ENCODE assay signal across 18 cellular contexts in the genomic region with DNA sequence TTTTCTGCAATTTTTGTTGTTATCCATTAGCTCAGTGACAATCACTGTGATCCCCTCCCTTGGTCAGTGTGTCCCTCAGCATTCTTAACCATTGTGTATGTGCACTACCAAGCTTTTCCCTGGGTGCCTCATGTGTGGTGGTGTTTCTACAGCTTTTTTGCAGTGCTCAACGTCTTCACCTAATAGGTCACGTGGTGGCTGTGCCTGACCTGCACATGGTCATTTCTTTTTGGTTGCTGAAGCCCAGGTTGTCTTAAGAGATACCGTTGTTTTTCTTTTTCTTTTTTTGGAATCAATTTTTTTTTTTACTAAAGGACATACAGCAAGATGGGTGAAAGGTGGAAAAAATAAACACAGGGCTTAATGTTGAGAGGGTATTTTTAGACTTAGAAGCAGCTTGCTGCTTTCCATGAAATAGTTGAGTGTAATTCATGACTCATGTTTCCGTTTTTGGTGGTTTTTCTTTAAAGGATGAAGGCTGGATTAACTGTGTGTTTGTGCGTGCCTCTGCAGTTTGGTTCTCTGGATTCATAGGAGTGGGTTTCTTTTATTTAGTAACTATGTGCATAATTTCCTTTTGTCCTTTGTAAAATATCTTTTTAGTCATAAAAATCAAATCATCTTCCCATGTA. TPM values are rescaled to one million over a fixed set of nuclear protein-coding genes. Genes with fewer than 3 reads are reported as not detected.
DNase-seq lines count a peak whose midpoint lies in the region; ATAC-seq, FAIRE-seq and TF ChIP-seq lines count a peak whose summit lies in the region.
"Had no signal": no experiment of that assay in that cellular context is flagged by ENCODE, and none has a peak within 500 bp of the region (broad histone marks: within the 10 kb centered on the region; RNA-seq: fewer than 3 reads in every experiment).

No MANE protein-coding gene starts in this region.

- H3K27me3 Mint-ChIP-seq in astrocyte (ENCODE audit: low read depth, unreplicated experiment): no peaks in the 10 kb centered on the region
- H3K27me3 Mint-ChIP-seq in activated CD8-positive, alpha-beta T cell treated with anti-CD3 and anti-CD28 coated beads, Interleukin-2, amount 10 ng/mL, durations not matched to agents 7 days and 5 days (ENCODE audit: low read depth): no peaks in the 10 kb centered on the region
- H3K27me3 Mint-ChIP-seq: T-helper 17 cell had no signal

- no peak overlapping the region for H3K27ac ChIP-seq in astrocyte (ENCODE audit: low read depth, low read length)
- no peak overlapping the region for H3K27ac ChIP-seq in brain microvascular endothelial cell
- H3K27ac ChIP-seq: body of pancreas, suprapubic skin had no signal

- no peaks in the 10 kb centered on the region for H3K9me3 Mint-ChIP-seq in astrocyte (ENCODE audit: unreplicated experiment)
- no peaks in the 10 kb centered on the region for H3K9me3 Mint-ChIP-seq in activated CD8-positive, alpha-beta T cell treated with anti-CD3 and anti-CD28 coated beads, Interleukin-2, amount 10 ng/mL, durations not matched to agents 7 days and 5 days (ENCODE audit: insufficient read depth)

- no peak overlapping the region for H3K4me3 ChIP-seq in astrocyte (ENCODE audit: insufficient read depth, low read depth, low read length)
- H3K4me3 ChIP-seq in brain microvascular endothelial cell (ENCODE audit: low read depth, low read length): no peak overlapping the region
- H3K4me3 ChIP-seq: body of pancreas, MG63, suprapubic skin had no signal

- H3K27me3 ChIP-seq in astrocyte (ENCODE audit: insufficient read depth, low read length) (no peaks in the 10 kb centered on the region), brain microvascular endothelial cell (replicated peaks) (no peaks in the 10 kb centered on the region)
- H3K27me3 ChIP-seq: body of pancreas, dorsolateral prefrontal cortex, suprapubic skin had no signal

- no peaks in the 10 kb centered on the region for H4K20me1 ChIP-seq in astrocyte (ENCODE audit: insufficient read depth, low read length)

- peaks cover 5% of the 10 kb centered on the region for H3K4me1 ChIP-seq in astrocyte (ENCODE audit: insufficient read depth, low read length)
- H3K4me1 ChIP-seq: BE2C, body of pancreas, suprapubic skin had no signal

- CTCF ChIA-PET in activated CD8-positive, alpha-beta T cell treated with anti-CD3 and anti-CD28 coated beads, Interleukin-2, amount 10 ng/mL, durations not matched to agents 7 days and 5 days (lab: Charles Lee): no interaction called here

- H3K4me2 ChIP-seq in astrocyte (ENCODE audit: low read length): peak overlapping the region; percentile 45

- H3K36me3 ChIP-seq in astrocyte (ENCODE audit: insufficient read depth, low read length): no peaks in the 10 kb centered on the region
- H3K36me3 ChIP-seq in brain microvascular endothelial cell (replicated peaks): no peaks in the 10 kb centered on the region
- H3K36me3 ChIP-seq: BE2C, MG63, suprapubic skin had no signal

- TF ChIP-seq CTCF in astrocyte (IDR thresholded peaks at IDR 0.05; ENCODE audit: insufficient read depth, low read depth, low read length) (no peak), brain microvascular endothelial cell (IDR thresholded peaks at IDR 0.05; ENCODE audit: low read depth, low read length, missing control alignments) (no peak)

- H3K79me2 ChIP-seq in astrocyte (ENCODE audit: insufficient read depth, low read length): no peaks in the 10 kb centered on the region

- POLR2A ChIA-PET in activated CD8-positive, alpha-beta T cell treated with anti-CD3 and anti-CD28 coated beads, Interleukin-2, amount 10 ng/mL, durations not matched to agents 7 days and 5 days (lab: Charles Lee): no interaction called here

- no peak overlapping the region for H3K27ac Mint-ChIP-seq in astrocyte (ENCODE audit: unreplicated experiment)
- no peak overlapping the region for H3K27ac Mint-ChIP-seq in activated CD8-positive, alpha-beta T cell treated with anti-CD3 and anti-CD28 coated beads, Interleukin-2, amount 10 ng/mL, durations not matched to agents 7 days and 5 days
- H3K27ac Mint-ChIP-seq: naive thymus-derived CD8-positive, alpha-beta T cell; T-helper 17 cell had no signal

- peaks cover 9% of the 10 kb centered on the region for H3K4me1 Mint-ChIP-seq in astrocyte (ENCODE audit: low read depth, unreplicated experiment)
- no peaks in the 10 kb centered on the region for H3K4me1 Mint-ChIP-seq in activated CD8-positive, alpha-beta T cell treated with anti-CD3 and anti-CD28 coated beads, Interleukin-2, amount 10 ng/mL, durations not matched to agents 7 days and 5 days (ENCODE audit: low read depth)
- H3K4me1 Mint-ChIP-seq: naive thymus-derived CD8-positive, alpha-beta T cell; T-helper 17 cell had no signal

- in situ Hi-C loops in brain microvascular endothelial cell (cut with HindIII; ENCODE audit: low pct_ligation_motif_present, low sequenced_read_pairs): no loop called here

- H3K36me3 Mint-ChIP-seq in astrocyte (ENCODE audit: low read depth, unreplicated experiment): no peaks in the 10 kb centered on the region
- no peaks in the 10 kb centered on the region for H3K36me3 Mint-ChIP-seq in activated CD8-positive, alpha-beta T cell treated with anti-CD3 and anti-CD28 coated beads, Interleukin-2, amount 10 ng/mL, durations not matched to agents 7 days and 5 days (ENCODE audit: low read depth)
- H3K36me3 Mint-ChIP-seq: naive thymus-derived CD8-positive, alpha-beta T cell had no signal

- no peak overlapping the region for H3K9ac ChIP-seq in astrocyte (ENCODE audit: low read length)

- peak; percentile 30 for DNase-seq in EL
- peak; percentile 49 for DNase-seq in LHCN-M2 (ENCODE audit: low read depth)
- DNase-seq in astrocyte (ENCODE audit: low read depth): peak; percentile 59
- peak; percentile 35 for DNase-seq in kidney tubule cell (ENCODE audit: low spot score)
- DNase-seq in NK-92 treated with Interleukin-12 subunit alpha and Interleukin-12 subunit beta, amount 100 ng/mL, for 24 hours (lab: John Stamatoyannopoulos, UW): no peak
- no peak for DNase-seq in activated CD8-positive, alpha-beta T cell treated with anti-CD3 and anti-CD28 coated beads, Interleukin-2, amount 10 ng/mL, durations not matched to agents 7 days and 5 days
- DNase-seq in brain microvascular endothelial cell: no peak
- DNase-seq: activated CD4-positive, alpha-beta T cell treated with anti-CD3 and anti-CD28 coated beads for 1 hour; activated naive CD4-positive, alpha-beta T cell; BE2C; body of pancreas; dorsolateral prefrontal cortex; MG63; naive thymus-derived CD8-positive, alpha-beta T cell; T-helper 17 cell had no signal

- H2AFZ ChIP-seq in astrocyte (ENCODE audit: low read depth, low read length): no peak overlapping the region

- FAIRE-seq in astrocyte (lab: Jason Lieb, UNC): no peak

- ATAC-seq in HG02885 (IDR thresholded peaks at IDR 0.05; ENCODE audit: poor library complexity, unreplicated experiment): no peak
- ATAC-seq in activated CD8-positive, alpha-beta T cell treated with anti-CD3 and anti-CD28 coated beads, Interleukin-2, amount 10 ng/mL, durations not matched to agents 7 days and 5 days: no peak
- ATAC-seq: body of pancreas; naive thymus-derived CD8-positive, alpha-beta T cell; Right ventricle myocardium inferior; T-helper 17 cell had no signal

- H3K4me3 Mint-ChIP-seq in astrocyte (ENCODE audit: unreplicated experiment): no peak overlapping the region
- no peak overlapping the region for H3K4me3 Mint-ChIP-seq in activated CD8-positive, alpha-beta T cell treated with anti-CD3 and anti-CD28 coated beads, Interleukin-2, amount 10 ng/mL, durations not matched to agents 7 days and 5 days
- H3K4me3 Mint-ChIP-seq: naive thymus-derived CD8-positive, alpha-beta T cell; T-helper 17 cell had no signal

- H3K9me3 ChIP-seq in astrocyte (ENCODE audit: insufficient read depth, low read depth, low read length): no peaks in the 10 kb centered on the region
- H3K9me3 ChIP-seq: BE2C, body of pancreas, suprapubic skin had no signal

RNA-seq across cellular contexts. Expression of gene SH3GL2, which starts 22.2 kb away (rescaled TPM):
- total RNA-seq in LHCN-M2 (2014; rRNA removed) (0.19 TPM in 1 of 2 replicates, not detected in the other), astrocyte (0.16 TPM in 1 of 2 replicates, not detected in the other)
- polyA plus RNA-seq in LHCN-M2 (2012): not detected
- total RNA-seq in activated CD8-positive, alpha-beta T cell treated with anti-CD3 and anti-CD28 coated beads, Interleukin-2, amount 10 ng/mL, durations not matched to agents 7 days and 5 days: not detected
- total RNA-seq: naive thymus-derived CD8-positive, alpha-beta T cell; suprapubic skin; T-helper 17 cell had no signal
- polyA plus RNA-seq: naive thymus-derived CD8-positive, alpha-beta T cell had no signal

Comparison
In these comparisons a context has a peak if more than half of its experiments do, and no peak if none do; other contexts are left out.
1. DNase-seq: peak in EL (single experiment), LHCN-M2 (single experiment), astrocyte (single experiment) and kidney tubule cell (single experiment); none in NK-92 treated with Interleukin-12 subunit alpha and Interleukin-12 subunit beta, amount 100 ng/mL, for 24 hours (single experiment), activated CD8-positive, alpha-beta T cell treated with anti-CD3 and anti-CD28 coated beads, Interleukin-2, amount 10 ng/mL, durations not matched to agents 7 days and 5 days (single experiment) and brain microvascular endothelial cell (single experiment).